27 cellular contexts compared by ENCODE assay signal in the genomic region with DNA sequence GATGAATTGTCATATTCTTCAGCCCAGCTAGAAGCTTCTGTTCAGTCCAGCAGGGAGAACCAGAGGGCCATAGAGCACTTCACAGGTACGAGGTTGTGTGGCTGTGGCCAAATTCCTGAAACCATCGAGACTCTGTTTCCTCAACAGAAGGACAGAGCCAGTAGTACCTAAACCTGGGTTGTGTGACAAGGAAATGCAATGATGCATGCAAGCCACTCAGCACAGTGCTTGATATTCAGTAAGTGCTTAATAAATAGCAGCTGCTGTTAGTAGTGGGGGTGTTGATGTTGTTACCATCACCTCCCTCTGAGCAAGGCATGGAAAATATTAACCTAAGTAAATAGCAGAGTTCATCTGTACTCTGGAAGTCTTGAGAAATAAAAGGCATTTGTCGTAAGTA.
"Had no signal": no experiment of that assay in that cellular context is flagged by ENCODE, and none has a peak within 500 bp of the region (broad histone marks: within the 10 kb centered on the region; RNA-seq: fewer than 3 reads in every experiment).

No MANE protein-coding gene starts in this region.

- ATAC-seq: left cardiac atrium; left lobe of liver; natural killer cell; right cardiac atrium; sciatic nerve; stimulated activated naive B cell treated with anti-CD40 and anti-IgM and Interleukin-4, amounts not matched to agents 10 μg/mL and 1 μg/mL and 100 μg/mL, for 72 hours; stimulated activated naive CD8-positive, alpha-beta T cell treated with anti-CD3 and anti-CD28 coated beads, Interleukin-15, Interleukin-2, amounts not matched to agents 100 U/mL and 50 U/mL, for 24 hours had no signal

- FAIRE-seq: urothelium cell line had no signal

- DNase-seq: islet precursor cell; left cardiac atrium; lower lobe of right lung; mammary epithelial cell; mesenchymal stem cell; naive B cell; natural killer cell; ovary; retina; stimulated activated CD4-positive, alpha-beta T cell treated with anti-CD3 and anti-CD28 coated beads, Interleukin-12 subunit alpha, Interleukin-12 subunit beta, amount 100 ng/mL, for 4 hours; stimulated activated CD4-positive, alpha-beta T cell treated with anti-CD3 and anti-CD28 coated beads, Interleukin-15, amount 100 ng/mL, for 24 hours; stimulated activated CD4-positive, alpha-beta T cell treated with anti-CD3 and anti-CD28 coated beads, Interleukin-2, amount 100 ng/mL, for 24 hours; stimulated activated CD4-positive, alpha-beta T cell treated with anti-CD3 and anti-CD28 coated beads, Interleukin-4, amount 100 ng/mL, for 1 hour; stimulated activated naive B cell treated with anti-CD40 and anti-IgM and Interleukin-4, amounts not matched to agents 10 μg/mL and 1 μg/mL and 100 μg/mL, for 72 hours; stimulated activated naive CD8-positive, alpha-beta T cell treated with anti-CD3 and anti-CD28 coated beads, Interleukin-15, Interleukin-2, amounts not matched to agents 100 U/mL and 50 U/mL, for 24 hours; stomach; testis; thyroid gland; transverse colon; upper lobe of left lung had no signal

- H2AFZ ChIP-seq: hepatocyte had no signal

- H3K4me3 Mint-ChIP-seq: naive B cell; natural killer cell; stimulated activated naive B cell treated with anti-CD40 and anti-IgM and Interleukin-4, amounts not matched to agents 10 μg/mL and 1 μg/mL and 100 μg/mL, for 72 hours had no signal

- H3K4me3 ChIP-seq: hepatocyte, lower lobe of right lung, ovary, skin epidermis, stomach, testis, thyroid gland, transverse colon, upper lobe of left lung had no signal

- H3K79me2 ChIP-seq: hepatocyte had no signal

- H3K4me1 ChIP-seq: stomach, testis, thyroid gland, transverse colon had no signal

- H3K27ac Mint-ChIP-seq: naive B cell; natural killer cell; progenitor cell of endocrine pancreas; stimulated activated naive B cell treated with anti-CD40 and anti-IgM and Interleukin-4, amounts not matched to agents 10 μg/mL and 1 μg/mL and 100 μg/mL, for 72 hours had no signal

- H3K27me3 ChIP-seq: hepatocyte, ovary, stomach, testis, thyroid gland, transverse colon, upper lobe of left lung had no signal

- H3K36me3 ChIP-seq: lower lobe of right lung, ovary, stomach, thyroid gland, transverse colon, upper lobe of left lung had no signal

- H3K9me3 Mint-ChIP-seq: natural killer cell had no signal

- H3K4me2 ChIP-seq: hepatocyte had no signal

- H3K27me3 Mint-ChIP-seq: progenitor cell of endocrine pancreas had no signal

- H3K36me3 Mint-ChIP-seq: natural killer cell; stimulated activated naive B cell treated with anti-CD40 and anti-IgM and Interleukin-4, amounts not matched to agents 10 μg/mL and 1 μg/mL and 100 μg/mL, for 72 hours had no signal

- H3K27ac ChIP-seq: hepatocyte, lower lobe of right lung, ovary, skin epidermis, stomach, testis, thyroid gland, transverse colon, upper lobe of left lung had no signal

- H3K4me1 Mint-ChIP-seq: naive B cell; natural killer cell; stimulated activated naive B cell treated with anti-CD40 and anti-IgM and Interleukin-4, amounts not matched to agents 10 μg/mL and 1 μg/mL and 100 μg/mL, for 72 hours had no signal

- H3K9me3 ChIP-seq: lower lobe of right lung, ovary, testis, thyroid gland, transverse colon, upper lobe of left lung had no signal
